In genomic region chr15:55461447-55461846, GRCh38 we compare ENCODE assay signal across 31 cellular contexts. TPM values are rescaled to one million over a fixed set of nuclear protein-coding genes. Genes with fewer than 3 reads are reported as not detected.
DNase-seq lines count a peak whose midpoint lies in the region; ATAC-seq, FAIRE-seq and TF ChIP-seq lines count a peak whose summit lies in the region.
"Had no signal": no experiment of that assay in that cellular context is flagged by ENCODE, and none has a peak within 500 bp of the region (broad histone marks: within the 10 kb centered on the region; RNA-seq: fewer than 3 reads in every experiment).

No MANE protein-coding gene starts in this region.

- in situ Hi-C loops in HepG2 (cut with HindIII; ENCODE audit: extremely low pct_ligation_motif_present, low pct_unique_long_range_greater_than_20kb): no loop called here

- TF ChIP-seq CTCF in HepG2 (CRISPR knock-in tag; IDR thresholded peaks at IDR 0.05) (no peak), right lobe of liver (IDR thresholded peaks at IDR 0.05) (no peak), endothelial cell of umbilical vein (IDR thresholded peaks at IDR 0.05; ENCODE audit: extremely low read depth in 1 of 2, insufficient read depth in 1 of 2, low read depth in 1 of 2, low read length in 2 of 2) (no peak)

- dilution Hi-C loops in endothelial cell of umbilical vein (cut with MboI; ENCODE audit: extremely low pct_ligation_motif_present, low sequenced_read_pairs): no loop called here

- no peak overlapping the region for H3K4me3 ChIP-seq in HepG2 (replicated peaks in 1 of 3; ENCODE audit: insufficient read depth in 1 of 3, low read depth in 2 of 3, low read length in 3 of 3)
- no peak overlapping the region for H3K4me3 ChIP-seq in right lobe of liver
- H3K4me3 ChIP-seq in endothelial cell of umbilical vein (replicated peaks in 1 of 3; ENCODE audit: insufficient read depth in 1 of 3, low read depth in 1 of 3, low read length in 3 of 3): no peak overlapping the region
- H3K4me3 ChIP-seq: A549; BLaER1; BLaER1 treated with 17β-estradiol and CSF1 and Interleukin-3, amounts not matched to agents 10 nM and 100 nM had no signal

- no peak for TF ChIP-seq POLR2A in HepG2 (IDR thresholded peaks at IDR 0.05; ENCODE audit: insufficient read depth in 1 of 2, low read depth in 2 of 2, low read length in 2 of 2)
- TF ChIP-seq POLR2A in right lobe of liver (IDR thresholded peaks at IDR 0.05): no peak
- no peak for TF ChIP-seq POLR2A in endothelial cell of umbilical vein (IDR thresholded peaks at IDR 0.05; ENCODE audit: low read depth, low read length)

- no peak overlapping the region for H3K27ac ChIP-seq in HepG2 (ENCODE audit: extremely low read length, insufficient read depth, low read length)
- no peak overlapping the region for H3K27ac ChIP-seq in right lobe of liver
- no peak overlapping the region for H3K27ac ChIP-seq in endothelial cell of umbilical vein (ENCODE audit: insufficient read depth, low read depth, low read length)
- H3K27ac ChIP-seq: 22Rv1; A549; BLaER1; BLaER1 treated with 17β-estradiol and CSF1 and Interleukin-3, amounts not matched to agents 10 nM and 100 nM; C4-2B had no signal

- H3K27me3 ChIP-seq in HepG2 (ENCODE audit: control insufficient read depth in 1 of 2, insufficient read depth in 2 of 2, low read length in 2 of 2) (no peaks in the 10 kb centered on the region), right lobe of liver (no peaks in the 10 kb centered on the region), endothelial cell of umbilical vein (ENCODE audit: control insufficient read depth in 2 of 2, insufficient read depth in 2 of 2, low read length in 2 of 2) (no peaks in the 10 kb centered on the region)
- H3K27me3 ChIP-seq: BE2C; BLaER1; BLaER1 treated with 17β-estradiol and CSF1 and Interleukin-3, amounts not matched to agents 10 nM and 100 nM had no signal

- H3K4me1 ChIP-seq in HepG2 (ENCODE audit: insufficient read depth, low read length): no peaks in the 10 kb centered on the region
- no peaks in the 10 kb centered on the region for H3K4me1 ChIP-seq in right lobe of liver
- H3K4me1 ChIP-seq in endothelial cell of umbilical vein (ENCODE audit: control insufficient read depth, extremely low read depth, insufficient read depth, low read length): no peaks in the 10 kb centered on the region
- H3K4me1 ChIP-seq: A549, BE2C, Caco-2 had no signal

- POLR2A ChIA-PET in HepG2 (lab: Yijun Ruan, JAX): no interaction called here
- POLR2A ChIA-PET in endothelial cell of umbilical vein (lab: Charles Lee): no interaction called here

- H4K20me1 ChIP-seq in HepG2 (ENCODE audit: insufficient read depth, low read length) (no peaks in the 10 kb centered on the region), endothelial cell of umbilical vein (replicated peaks; ENCODE audit: control insufficient read depth, extremely low read depth, insufficient read depth, low read length) (no peaks in the 10 kb centered on the region)
- H4K20me1 ChIP-seq: BLaER1; BLaER1 treated with 17β-estradiol and CSF1 and Interleukin-3, amounts not matched to agents 10 nM and 100 nM had no signal

- H3K9me1 ChIP-seq in endothelial cell of umbilical vein (replicated peaks; ENCODE audit: control insufficient read depth, extremely low read depth, insufficient read depth, low read length): no peaks in the 10 kb centered on the region

- BruUV-seq in HepG2 (replicated peaks; lab: Mats Ljungman, UMichigan) (no TSS peak), endothelial cell of umbilical vein (replicated peaks; lab: Mats Ljungman, UMichigan) (no TSS peak)

- no peak for ATAC-seq in HepG2
- no peak for ATAC-seq in right lobe of liver
- ATAC-seq: A549; CD8-positive, alpha-beta T cell had no signal

- no peaks in the 10 kb centered on the region for H3K36me3 ChIP-seq in HepG2 (replicated peaks in 1 of 2; ENCODE audit: control insufficient read depth in 1 of 2, insufficient read depth in 2 of 2, low read length in 2 of 2)
- no peaks in the 10 kb centered on the region for H3K36me3 ChIP-seq in right lobe of liver
- H3K36me3 ChIP-seq in endothelial cell of umbilical vein (ENCODE audit: control insufficient read depth in 2 of 2, extremely low read depth in 1 of 2, insufficient read depth in 2 of 2, low read length in 2 of 2): no peaks in the 10 kb centered on the region
- H3K36me3 ChIP-seq: BE2C; BLaER1; BLaER1 treated with 17β-estradiol and CSF1 and Interleukin-3, amounts not matched to agents 10 nM and 100 nM had no signal

- H2AFZ ChIP-seq in HepG2 (ENCODE audit: low read length) (no peak overlapping the region), endothelial cell of umbilical vein (ENCODE audit: low read depth, low read length) (no peak overlapping the region)

- TF ChIP-seq RAD21 in HepG2 (CRISPR knock-in tag; IDR thresholded peaks at IDR 0.05): no peak

- DNase-seq in HepG2 (ENCODE audit: low spot score) (peak; percentile 6), right lobe of liver (no peak), endothelial cell of umbilical vein (ENCODE audit: low read depth, low spot score) (no peak), AG08396 (ENCODE audit: low spot score) (no peak)
- DNase-seq: 8988T; ACHN; AML-193; BE2C; C1 segment of cervical spinal cord; Caco-2; Calu3; CD4-positive, alpha-beta memory T cell; CD4-positive, alpha-beta T cell; CD4-positive, CD25-positive, alpha-beta regulatory T cell; CD8-positive, alpha-beta memory T cell; CD8-positive, alpha-beta T cell; COR-L47; DMS 273 treated with DMSO at 0.1 percent for 48 hours; DMS153; DMS53; DMS79; DMS79 treated with DMSO at 0.1 percent for 48 hours; DND-41; EL had no signal

- WGBS in HepG2 (ENCODE audit: low lambda C conversion rate): 20% methylated on average over 4 of the region's 4 CpGs
- 56% methylated on average over 4 of the region's 4 CpGs for WGBS in right lobe of liver (ENCODE audit: insufficient coverage, low coverage, low lambda C conversion rate, missing lambda C conversion rate)

- CTCF ChIA-PET in HepG2 (lab: Yijun Ruan, JAX; ENCODE audit: low intra/inter-chr PET ratio, low total read pairs) (no interaction called here), endothelial cell of umbilical vein (lab: Charles Lee) (interaction anchor here (0.9 kb wide), 1 partner anchor 22 kb away, joined by 3 read pairs; no protein-coding TSS in a partner anchor)

- FAIRE-seq in HepG2 (lab: Jason Lieb, UNC): no peak
- peak; percentile 4 for FAIRE-seq in endothelial cell of umbilical vein (lab: Jason Lieb, UNC)
- FAIRE-seq: A204.1, A549, D721Med had no signal

- H3K9ac ChIP-seq in HepG2 (ENCODE audit: insufficient read depth, low read depth, low read length): no peak overlapping the region
- no peak overlapping the region for H3K9ac ChIP-seq in endothelial cell of umbilical vein (replicated peaks; ENCODE audit: extremely low read depth, insufficient read depth, low read length)
- H3K9ac ChIP-seq: BLaER1; BLaER1 treated with 17β-estradiol and CSF1 and Interleukin-3, amounts not matched to agents 10 nM and 100 nM had no signal

- H3K4me2 ChIP-seq in HepG2 (ENCODE audit: low read depth, low read length): no peak overlapping the region
- H3K4me2 ChIP-seq in endothelial cell of umbilical vein (ENCODE audit: insufficient read depth, low read length): no peak overlapping the region
- H3K4me2 ChIP-seq: A549; BLaER1; BLaER1 treated with 17β-estradiol and CSF1 and Interleukin-3, amounts not matched to agents 10 nM and 100 nM had no signal

- H3K79me2 ChIP-seq in HepG2 (ENCODE audit: insufficient read depth, low read length) (no peaks in the 10 kb centered on the region), endothelial cell of umbilical vein (ENCODE audit: control insufficient read depth, insufficient read depth, low read length) (no peaks in the 10 kb centered on the region)

- intact Hi-C loops in HepG2 (cut with micrococcal nuclease; ENCODE audit: unreplicated experiment): no loop called here
- intact Hi-C loops in right lobe of liver (cut with DNase I): no loop called here
- intact Hi-C loops in endothelial cell of umbilical vein (cut with micrococcal nuclease): no loop called here

- H3K9me3 ChIP-seq in HepG2 (ENCODE audit: low read length) (no peaks in the 10 kb centered on the region), right lobe of liver (no peaks in the 10 kb centered on the region), endothelial cell of umbilical vein (replicated peaks; ENCODE audit: control insufficient read depth, insufficient read depth, low read length) (no peaks in the 10 kb centered on the region)
- H3K9me3 ChIP-seq: BE2C had no signal

- TF ChIP-seq EP300 in HepG2 (IDR thresholded peaks at IDR 0.05; ENCODE audit: low read depth in 2 of 2, low read length in 2 of 2) (no peak), HepG2 (CRISPR knock-in tag; IDR thresholded peaks at IDR 0.05; ENCODE audit: borderline replicate concordance) (no peak)

RNA-seq across cellular contexts. Expression of gene DNAAF4, which starts 46.6 kb away (rescaled TPM):
- total RNA-seq in HepG2 (2016; rRNA removed; fragmentation: Illumina TruSeq; extraction: Trizol): 0.75 and 2.6 TPM in 2 replicates
- not detected in 2 replicates for total RNA-seq in HepG2 (2016; cell fraction: cytosol; rRNA removed; fragmentation: Illumina TruSeq; extraction: Trizol; ENCODE audit: low read depth)
- 1.1 and 1.8 TPM in 2 replicates for total RNA-seq in HepG2 (2016; cell fraction: insoluble cytoplasmic fraction; rRNA removed; fragmentation: Illumina TruSeq; extraction: Trizol)
- total RNA-seq in HepG2 (2016; cell fraction: membrane; rRNA removed; fragmentation: Illumina TruSeq; extraction: Trizol): 0.24 and 0.59 TPM in 2 replicates
- total RNA-seq in HepG2 (2016; cell fraction: nucleus; rRNA removed; fragmentation: Illumina TruSeq; extraction: Trizol): 1.3 TPM in 1 of 2 replicates, not detected in the other
- polyA plus RNA-seq in HepG2 (2011; rRNA removed): 0.21 and 0.65 TPM in 2 replicates
- 0.27 and 0.64 TPM in 2 replicates for polyA plus RNA-seq in HepG2 (2011; cell fraction: cytosol; rRNA removed)
- 0.12 TPM in 1 of 2 replicates, not detected in the other for polyA plus RNA-seq in HepG2 (2011; cell fraction: nucleus; rRNA removed)
- 0.27 and 0.42 TPM in 2 replicates for polyA plus RNA-seq in HepG2 (2012)
- 0.19 and 0.60 TPM in 2 replicates for polyA plus RNA-seq in HepG2 (2016; cell fraction: cytosol; fragmentation: Illumina TruSeq; extraction: Trizol; ENCODE audit: low read depth)
- polyA plus RNA-seq in HepG2 (2016; cell fraction: insoluble cytoplasmic fraction; fragmentation: Illumina TruSeq; extraction: Trizol; ENCODE audit: low read depth): 2.4 and 2.7 TPM in 2 replicates
- 0.45 and 0.74 TPM in 2 replicates for polyA plus RNA-seq in HepG2 (2016; cell fraction: membrane; fragmentation: Illumina TruSeq; extraction: Trizol; ENCODE audit: low read depth)
- 1.0 and 1.4 TPM in 2 replicates for polyA plus RNA-seq in HepG2 (2016; cell fraction: nucleus; fragmentation: Illumina TruSeq; extraction: Trizol; ENCODE audit: insufficient read depth, low read depth)
- 0.20 and 2.0 TPM in 2 replicates for polyA minus RNA-seq in HepG2 (2011; rRNA and poly(A)+ RNA removed; ENCODE audit: low replicate concordance)
- not detected in 2 replicates for polyA minus RNA-seq in HepG2 (2011; cell fraction: cytosol; rRNA and poly(A)+ RNA removed)
- 0.77 and 0.99 TPM in 2 replicates for polyA minus RNA-seq in HepG2 (2011; cell fraction: nucleus; rRNA and poly(A)+ RNA removed)
- under 1 TPM in 1 of 6 experiments, not detected in 5; 0.19 TPM for total RNA-seq in right lobe of liver
- total RNA-seq in endothelial cell of umbilical vein: 4.0 and 4.6 TPM in 2 replicates
- 2.1 and 3.4 TPM in 2 replicates for polyA plus RNA-seq in endothelial cell of umbilical vein
- polyA plus RNA-seq in endothelial cell of umbilical vein (2011; cell fraction: cytosol; rRNA removed): 3.0 and 5.5 TPM in 2 replicates
- polyA plus RNA-seq in endothelial cell of umbilical vein (2011; cell fraction: nucleus; rRNA removed): 2.5 and 4.7 TPM in 2 replicates
- polyA plus RNA-seq in endothelial cell of umbilical vein (2012): 3.8 and 4.7 TPM in 2 replicates
- polyA minus RNA-seq in endothelial cell of umbilical vein: 3.8 and 5.2 TPM in 2 replicates
- polyA minus RNA-seq in endothelial cell of umbilical vein (2011; cell fraction: cytosol; rRNA and poly(A)+ RNA removed): 0.61 TPM
- polyA minus RNA-seq in endothelial cell of umbilical vein (2011; cell fraction: nucleus; rRNA and poly(A)+ RNA removed): 3.3 and 8.9 TPM in 2 replicates
- total RNA-seq: CD8-positive, alpha-beta T cell had no signal
- polyA plus RNA-seq: CD8-positive, alpha-beta memory T cell had no signal

RNA-seq across cellular contexts. Expression of gene PIERCE2, which starts 53.2 kb away (rescaled TPM):
- total RNA-seq in HepG2 (2016; rRNA removed; fragmentation: Illumina TruSeq; extraction: Trizol): not detected in 2 replicates
- total RNA-seq in HepG2 (2016; cell fraction: cytosol; rRNA removed; fragmentation: Illumina TruSeq; extraction: Trizol; ENCODE audit: low read depth): not detected in 2 replicates
- 0.22 TPM in 1 of 2 replicates, not detected in the other for total RNA-seq in HepG2 (2016; cell fraction: insoluble cytoplasmic fraction; rRNA removed; fragmentation: Illumina TruSeq; extraction: Trizol)
- not detected in 2 replicates for total RNA-seq in HepG2 (2016; cell fraction: membrane; rRNA removed; fragmentation: Illumina TruSeq; extraction: Trizol)
- not detected in 2 replicates for total RNA-seq in HepG2 (2016; cell fraction: nucleus; rRNA removed; fragmentation: Illumina TruSeq; extraction: Trizol)
- polyA plus RNA-seq in HepG2 (2011; rRNA removed): 0.09 TPM in 1 of 2 replicates, not detected in the other
- polyA plus RNA-seq in HepG2 (2011; cell fraction: cytosol; rRNA removed): 0.11 TPM in 1 of 2 replicates, not detected in the other
- polyA plus RNA-seq in HepG2 (2011; cell fraction: nucleus; rRNA removed): not detected in 2 replicates
- 0.21 TPM in 1 of 2 replicates, not detected in the other for polyA plus RNA-seq in HepG2 (2012)
- 0.27 and 0.31 TPM in 2 replicates for polyA plus RNA-seq in HepG2 (2016; cell fraction: cytosol; fragmentation: Illumina TruSeq; extraction: Trizol; ENCODE audit: low read depth)
- not detected in 2 replicates for polyA plus RNA-seq in HepG2 (2016; cell fraction: insoluble cytoplasmic fraction; fragmentation: Illumina TruSeq; extraction: Trizol; ENCODE audit: low read depth)
- polyA plus RNA-seq in HepG2 (2016; cell fraction: membrane; fragmentation: Illumina TruSeq; extraction: Trizol; ENCODE audit: low read depth): not detected in 2 replicates
- not detected in 2 replicates for polyA plus RNA-seq in HepG2 (2016; cell fraction: nucleus; fragmentation: Illumina TruSeq; extraction: Trizol; ENCODE audit: insufficient read depth, low read depth)
- 0.91 TPM in 1 of 2 replicates, not detected in the other for polyA minus RNA-seq in HepG2 (2011; rRNA and poly(A)+ RNA removed; ENCODE audit: low replicate concordance)
- polyA minus RNA-seq in HepG2 (2011; cell fraction: cytosol; rRNA and poly(A)+ RNA removed): not detected in 2 replicates
- polyA minus RNA-seq in HepG2 (2011; cell fraction: nucleus; rRNA and poly(A)+ RNA removed): not detected in 2 replicates
- total RNA-seq in right lobe of liver: 1 to 10 TPM in 3 of 6 experiments, under 1 TPM in 2, not detected in 1; 0.31 to 1.8 (median 1.3) TPM
- 1.9 and 2.3 TPM in 2 replicates for total RNA-seq in endothelial cell of umbilical vein
- 1.4 and 1.8 TPM in 2 replicates for polyA plus RNA-seq in endothelial cell of umbilical vein
- polyA plus RNA-seq in endothelial cell of umbilical vein (2011; cell fraction: cytosol; rRNA removed): 2.6 and 2.7 TPM in 2 replicates
- polyA plus RNA-seq in endothelial cell of umbilical vein (2011; cell fraction: nucleus; rRNA removed): 0.70 and 1.2 TPM in 2 replicates
- 0.85 and 2.5 TPM in 2 replicates for polyA plus RNA-seq in endothelial cell of umbilical vein (2012)
- polyA minus RNA-seq in endothelial cell of umbilical vein: 1.1 TPM in 1 of 2 replicates, not detected in the other
- polyA minus RNA-seq in endothelial cell of umbilical vein (2011; cell fraction: cytosol; rRNA and poly(A)+ RNA removed): 2.5 TPM
- polyA minus RNA-seq in endothelial cell of umbilical vein (2011; cell fraction: nucleus; rRNA and poly(A)+ RNA removed): 0.91 TPM in 1 of 2 replicates, not detected in the other
- total RNA-seq: CD4-positive, alpha-beta memory T cell; CD4-positive, alpha-beta T cell; CD4-positive, CD25-positive, alpha-beta regulatory T cell; CD8-positive, alpha-beta T cell had no signal
- polyA plus RNA-seq: CD8-positive, alpha-beta memory T cell had no signal

RNA-seq across cellular contexts. Expression of gene CCPG1, which starts 53.3 kb away (rescaled TPM):
- total RNA-seq in HepG2 (2016; rRNA removed; fragmentation: Illumina TruSeq; extraction: Trizol): 15.9 and 19.5 TPM in 2 replicates
- 0.97 and 1.1 TPM in 2 replicates for total RNA-seq in HepG2 (2016; cell fraction: cytosol; rRNA removed; fragmentation: Illumina TruSeq; extraction: Trizol; ENCODE audit: low read depth)
- 13.7 and 17.9 TPM in 2 replicates for total RNA-seq in HepG2 (2016; cell fraction: insoluble cytoplasmic fraction; rRNA removed; fragmentation: Illumina TruSeq; extraction: Trizol)
- total RNA-seq in HepG2 (2016; cell fraction: membrane; rRNA removed; fragmentation: Illumina TruSeq; extraction: Trizol): 2.4 and 5.2 TPM in 2 replicates
- total RNA-seq in HepG2 (2016; cell fraction: nucleus; rRNA removed; fragmentation: Illumina TruSeq; extraction: Trizol): 17.0 and 20.4 TPM in 2 replicates
- polyA plus RNA-seq in HepG2 (2011; rRNA removed): 16.1 and 16.4 TPM in 2 replicates
- polyA plus RNA-seq in HepG2 (2011; cell fraction: cytosol; rRNA removed): 5.7 and 12.2 TPM in 2 replicates
- polyA plus RNA-seq in HepG2 (2011; cell fraction: nucleus; rRNA removed): 5.9 and 6.9 TPM in 2 replicates
- polyA plus RNA-seq in HepG2 (2012): 18.8 and 28.8 TPM in 2 replicates
- polyA plus RNA-seq in HepG2 (2016; cell fraction: cytosol; fragmentation: Illumina TruSeq; extraction: Trizol; ENCODE audit: low read depth): 0.57 and 0.70 TPM in 2 replicates
- polyA plus RNA-seq in HepG2 (2016; cell fraction: insoluble cytoplasmic fraction; fragmentation: Illumina TruSeq; extraction: Trizol; ENCODE audit: low read depth): 11.2 TPM in 2 replicates
- polyA plus RNA-seq in HepG2 (2016; cell fraction: membrane; fragmentation: Illumina TruSeq; extraction: Trizol; ENCODE audit: low read depth): 1.4 and 1.9 TPM in 2 replicates
- 16.5 and 18.4 TPM in 2 replicates for polyA plus RNA-seq in HepG2 (2016; cell fraction: nucleus; fragmentation: Illumina TruSeq; extraction: Trizol; ENCODE audit: insufficient read depth, low read depth)
- polyA minus RNA-seq in HepG2 (2011; rRNA and poly(A)+ RNA removed; ENCODE audit: low replicate concordance): 9.9 and 37.8 TPM in 2 replicates
- polyA minus RNA-seq in HepG2 (2011; cell fraction: cytosol; rRNA and poly(A)+ RNA removed): 16.7 and 31.1 TPM in 2 replicates
- 18.3 and 24.1 TPM in 2 replicates for polyA minus RNA-seq in HepG2 (2011; cell fraction: nucleus; rRNA and poly(A)+ RNA removed)
- total RNA-seq in right lobe of liver: 10 to 100 TPM; 47.3 to 73.1 (median 57.3) TPM
- total RNA-seq in endothelial cell of umbilical vein: 58.5 and 59.5 TPM in 2 replicates
- 12.9 and 19.1 TPM in 2 replicates for polyA plus RNA-seq in endothelial cell of umbilical vein
- polyA plus RNA-seq in endothelial cell of umbilical vein (2011; cell fraction: cytosol; rRNA removed): 20.8 and 21.1 TPM in 2 replicates
- polyA plus RNA-seq in endothelial cell of umbilical vein (2011; cell fraction: nucleus; rRNA removed): 24.8 and 31.1 TPM in 2 replicates
- polyA plus RNA-seq in endothelial cell of umbilical vein (2012): 29.6 and 39.1 TPM in 2 replicates
- 31.3 and 35.5 TPM in 2 replicates for polyA minus RNA-seq in endothelial cell of umbilical vein
- 28.3 TPM for polyA minus RNA-seq in endothelial cell of umbilical vein (2011; cell fraction: cytosol; rRNA and poly(A)+ RNA removed)
- 18.8 and 25.9 TPM in 2 replicates for polyA minus RNA-seq in endothelial cell of umbilical vein (2011; cell fraction: nucleus; rRNA and poly(A)+ RNA removed)
